14 cellular contexts compared by ENCODE assay signal in the genomic region with DNA sequence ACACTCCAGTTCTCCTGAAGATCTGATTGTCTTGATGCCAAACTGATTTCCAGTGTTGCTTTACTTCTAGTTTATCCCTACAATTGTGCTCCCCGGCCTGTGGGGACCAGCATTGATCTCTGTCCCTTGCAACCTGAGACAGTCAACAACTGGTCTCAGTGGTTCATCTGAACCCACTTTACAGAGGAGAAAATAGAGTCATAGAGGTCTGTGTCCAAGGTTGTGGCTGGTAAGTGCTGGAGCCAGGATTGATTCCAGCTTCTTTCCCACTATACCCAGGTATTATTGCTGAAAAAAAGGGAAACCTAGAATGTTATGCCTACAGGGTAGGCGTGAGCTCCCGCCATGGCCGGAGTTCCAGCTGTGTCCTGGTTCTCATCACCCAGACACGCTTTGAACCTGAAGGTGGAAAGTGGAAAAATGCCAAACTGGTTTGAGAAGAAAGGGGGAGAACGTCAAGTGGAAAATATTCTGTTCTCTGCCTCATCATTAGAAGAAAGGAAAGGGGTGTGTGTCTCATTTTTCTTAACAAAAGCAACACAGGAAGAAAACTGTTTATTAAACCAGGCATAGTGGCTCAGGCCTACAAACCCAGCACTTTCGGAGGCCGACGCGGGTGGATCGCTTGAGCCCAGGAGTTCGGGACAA.
DNase-seq lines count a peak whose midpoint lies in the region; ATAC-seq and TF ChIP-seq lines count a peak whose summit lies in the region.
"Had no signal": no experiment of that assay in that cellular context is flagged by ENCODE, and none has a peak within 500 bp of the region (broad histone marks: within the 10 kb centered on the region; RNA-seq: fewer than 3 reads in every experiment).

No MANE protein-coding gene starts in this region.

- peaks cover 0 to 18% (median 8%) of the 10 kb centered on the region in 3 donors for H3K4me1 ChIP-seq in esophagus squamous epithelium
- H3K4me1 ChIP-seq: colonic mucosa had no signal

- TF ChIP-seq POLR2A in esophagus squamous epithelium (IDR thresholded peaks at IDR 0.05), result no peak

- peaks cover 2% of the 10 kb centered on the region for H3K27me3 Mint-ChIP-seq in activated CD8-positive, alpha-beta memory T cell treated with anti-CD3 and anti-CD28 coated beads, Interleukin-2, amount 10 ng/mL, durations not matched to agents 7 days and 5 days
- peaks cover 14% of the 10 kb centered on the region for H3K27me3 Mint-ChIP-seq in activated CD8-positive, alpha-beta T cell treated with anti-CD3 and anti-CD28 coated beads, Interleukin-2, amount 10 ng/mL, durations not matched to agents 7 days and 5 days (ENCODE audit: low read depth)

- WGBS in esophagus squamous epithelium, 2 donors, result 60 to 71% methylated on average over 11 to 12 of the region's 12 CpGs

- peak overlapping the region; percentile 50 for H3K27ac Mint-ChIP-seq in activated CD8-positive, alpha-beta memory T cell treated with anti-CD3 and anti-CD28 coated beads, Interleukin-2, amount 10 ng/mL, durations not matched to agents 7 days and 5 days
- H3K27ac Mint-ChIP-seq in activated CD8-positive, alpha-beta T cell treated with anti-CD3 and anti-CD28 coated beads, Interleukin-2, amount 10 ng/mL, durations not matched to agents 7 days and 5 days, result peak overlapping the region; percentile 96
- H3K27ac Mint-ChIP-seq in stimulated activated effector memory CD8-positive, alpha-beta T cell treated with anti-CD3 and anti-CD28 coated beads, Interleukin-12 subunit alpha, Interleukin-12 subunit beta, amount 100 ng/mL, for 72 hours, result peak overlapping the region; percentile 96
- H3K27ac Mint-ChIP-seq: WTC11 had no signal

- no peak for ATAC-seq in activated CD8-positive, alpha-beta memory T cell treated with anti-CD3 and anti-CD28 coated beads, Interleukin-2, amount 10 ng/mL, durations not matched to agents 7 days and 5 days
- ATAC-seq in activated CD8-positive, alpha-beta T cell treated with anti-CD3 and anti-CD28 coated beads, Interleukin-2, amount 10 ng/mL, durations not matched to agents 7 days and 5 days, result no peak
- no peak for ATAC-seq in stimulated activated effector memory CD8-positive, alpha-beta T cell treated with anti-CD3 and anti-CD28 coated beads, Interleukin-12 subunit alpha, Interleukin-12 subunit beta, amount 100 ng/mL, for 72 hours
- no peak for ATAC-seq in GM18519 (IDR thresholded peaks at IDR 0.05; ENCODE audit: low FRiP score, unreplicated experiment)
- no peak for ATAC-seq in HG03432 (IDR thresholded peaks at IDR 0.05; ENCODE audit: unreplicated experiment)
- ATAC-seq: WTC11 had no signal

- H3K9me3 ChIP-seq in esophagus squamous epithelium, result no peaks in the 10 kb centered on the region
- H3K9me3 ChIP-seq: colonic mucosa had no signal

- no peak overlapping the region for H3K4me3 Mint-ChIP-seq in activated CD8-positive, alpha-beta memory T cell treated with anti-CD3 and anti-CD28 coated beads, Interleukin-2, amount 10 ng/mL, durations not matched to agents 7 days and 5 days
- H3K4me3 Mint-ChIP-seq in activated CD8-positive, alpha-beta T cell treated with anti-CD3 and anti-CD28 coated beads, Interleukin-2, amount 10 ng/mL, durations not matched to agents 7 days and 5 days, result no peak overlapping the region
- peak overlapping the region; percentile 60 for H3K4me3 Mint-ChIP-seq in stimulated activated effector memory CD8-positive, alpha-beta T cell treated with anti-CD3 and anti-CD28 coated beads, Interleukin-12 subunit alpha, Interleukin-12 subunit beta, amount 100 ng/mL, for 72 hours
- H3K4me3 Mint-ChIP-seq: WTC11 had no signal

- no peaks in the 10 kb centered on the region for H3K27me3 ChIP-seq in esophagus squamous epithelium
- H3K27me3 ChIP-seq: colonic mucosa had no signal

- no peak overlapping the region for H3K4me3 ChIP-seq in esophagus squamous epithelium
- H3K4me3 ChIP-seq: colonic mucosa had no signal

- H3K27ac ChIP-seq in esophagus squamous epithelium, result peak overlapping the region in 3 of 4 donors; percentile 1 to 62 (median 49)
- H3K27ac ChIP-seq: colonic mucosa had no signal

- no peak for DNase-seq in activated CD8-positive, alpha-beta memory T cell treated with anti-CD3 and anti-CD28 coated beads, Interleukin-2, amount 10 ng/mL, durations not matched to agents 7 days and 5 days
- no peak for DNase-seq in activated CD8-positive, alpha-beta memory T cell treated with anti-CD3 and anti-CD28 coated beads, Interleukin-2, amount 50 U/mL, for 4 hours
- no peak for DNase-seq in activated CD8-positive, alpha-beta T cell treated with anti-CD3 and anti-CD28 coated beads, Interleukin-2, amount 10 ng/mL, durations not matched to agents 7 days and 5 days
- DNase-seq in esophagus squamous epithelium (lab: John Stamatoyannopoulos, UW) (no peak), GM20000 (ENCODE audit: low spot score) (no peak)
- no peak for DNase-seq in stimulated activated effector memory CD8-positive, alpha-beta T cell treated with anti-CD3 and anti-CD28 coated beads, Interleukin-12 subunit alpha, Interleukin-12 subunit beta, amount 100 ng/mL, for 72 hours (ENCODE audit: low spot score in 2 of 2)
- DNase-seq: ACHN, colonic mucosa, kidney, NCI-H1092, NCI-H226 had no signal

- CTCF ChIA-PET in activated CD8-positive, alpha-beta memory T cell treated with anti-CD3 and anti-CD28 coated beads, Interleukin-2, amount 10 ng/mL, durations not matched to agents 7 days and 5 days (lab: Charles Lee), result interaction anchor here (0.6 to 2.1 kb wide), 5 partner anchors 13 to 173 kb away, joined by 3 to 6 read pairs (median 3); a partner anchor contains a TSS
- CTCF ChIA-PET in activated CD8-positive, alpha-beta T cell treated with anti-CD3 and anti-CD28 coated beads, Interleukin-2, amount 10 ng/mL, durations not matched to agents 7 days and 5 days (lab: Charles Lee), result interaction anchor here (1.7 to 2.0 kb wide), 2 partner anchors 61 to 88 kb away, joined by 3 to 5 read pairs; a partner anchor contains a TSS

- no peak for TF ChIP-seq CTCF in esophagus squamous epithelium (IDR thresholded peaks at IDR 0.05)
- TF ChIP-seq CTCF in GM20000 (IDR thresholded peaks at IDR 0.05; ENCODE audit: extremely low read depth, missing control alignments), result no peak

- H3K9me3 Mint-ChIP-seq in activated CD8-positive, alpha-beta memory T cell treated with anti-CD3 and anti-CD28 coated beads, Interleukin-2, amount 10 ng/mL, durations not matched to agents 7 days and 5 days (ENCODE audit: low read depth), result no peaks in the 10 kb centered on the region
- H3K9me3 Mint-ChIP-seq in activated CD8-positive, alpha-beta T cell treated with anti-CD3 and anti-CD28 coated beads, Interleukin-2, amount 10 ng/mL, durations not matched to agents 7 days and 5 days (ENCODE audit: insufficient read depth), result no peaks in the 10 kb centered on the region
- H3K9me3 Mint-ChIP-seq in stimulated activated effector memory CD8-positive, alpha-beta T cell treated with anti-CD3 and anti-CD28 coated beads, Interleukin-12 subunit alpha, Interleukin-12 subunit beta, amount 100 ng/mL, for 72 hours, result no peaks in the 10 kb centered on the region
- H3K9me3 Mint-ChIP-seq: WTC11 had no signal

- intact Hi-C loops in esophagus squamous epithelium (cut with DNase I), result no loop called here

- peaks cover 33% of the 10 kb centered on the region for H3K4me1 Mint-ChIP-seq in activated CD8-positive, alpha-beta memory T cell treated with anti-CD3 and anti-CD28 coated beads, Interleukin-2, amount 10 ng/mL, durations not matched to agents 7 days and 5 days
- H3K4me1 Mint-ChIP-seq in activated CD8-positive, alpha-beta T cell treated with anti-CD3 and anti-CD28 coated beads, Interleukin-2, amount 10 ng/mL, durations not matched to agents 7 days and 5 days (ENCODE audit: low read depth), result peaks cover 40% of the 10 kb centered on the region
- peaks cover 33% of the 10 kb centered on the region for H3K4me1 Mint-ChIP-seq in stimulated activated effector memory CD8-positive, alpha-beta T cell treated with anti-CD3 and anti-CD28 coated beads, Interleukin-12 subunit alpha, Interleukin-12 subunit beta, amount 100 ng/mL, for 72 hours
- H3K4me1 Mint-ChIP-seq: WTC11 had no signal

- POLR2A ChIA-PET in activated CD8-positive, alpha-beta T cell treated with anti-CD3 and anti-CD28 coated beads, Interleukin-2, amount 10 ng/mL, durations not matched to agents 7 days and 5 days (lab: Charles Lee), result interaction anchor here (0.8 to 2.1 kb wide), 2 partner anchors 60 to 70 kb away, joined by 4 to 5 read pairs; a partner anchor contains a TSS

- H3K36me3 ChIP-seq in esophagus squamous epithelium, result no peaks in the 10 kb centered on the region
- H3K36me3 ChIP-seq: colonic mucosa had no signal

- H3K36me3 Mint-ChIP-seq in activated CD8-positive, alpha-beta memory T cell treated with anti-CD3 and anti-CD28 coated beads, Interleukin-2, amount 10 ng/mL, durations not matched to agents 7 days and 5 days, result no peaks in the 10 kb centered on the region
- H3K36me3 Mint-ChIP-seq in activated CD8-positive, alpha-beta T cell treated with anti-CD3 and anti-CD28 coated beads, Interleukin-2, amount 10 ng/mL, durations not matched to agents 7 days and 5 days (ENCODE audit: low read depth), result no peaks in the 10 kb centered on the region
- no peaks in the 10 kb centered on the region for H3K36me3 Mint-ChIP-seq in stimulated activated effector memory CD8-positive, alpha-beta T cell treated with anti-CD3 and anti-CD28 coated beads, Interleukin-12 subunit alpha, Interleukin-12 subunit beta, amount 100 ng/mL, for 72 hours
- H3K36me3 Mint-ChIP-seq: WTC11 had no signal
